1 cellular context compared by ENCODE assay signal in the genomic region with DNA sequence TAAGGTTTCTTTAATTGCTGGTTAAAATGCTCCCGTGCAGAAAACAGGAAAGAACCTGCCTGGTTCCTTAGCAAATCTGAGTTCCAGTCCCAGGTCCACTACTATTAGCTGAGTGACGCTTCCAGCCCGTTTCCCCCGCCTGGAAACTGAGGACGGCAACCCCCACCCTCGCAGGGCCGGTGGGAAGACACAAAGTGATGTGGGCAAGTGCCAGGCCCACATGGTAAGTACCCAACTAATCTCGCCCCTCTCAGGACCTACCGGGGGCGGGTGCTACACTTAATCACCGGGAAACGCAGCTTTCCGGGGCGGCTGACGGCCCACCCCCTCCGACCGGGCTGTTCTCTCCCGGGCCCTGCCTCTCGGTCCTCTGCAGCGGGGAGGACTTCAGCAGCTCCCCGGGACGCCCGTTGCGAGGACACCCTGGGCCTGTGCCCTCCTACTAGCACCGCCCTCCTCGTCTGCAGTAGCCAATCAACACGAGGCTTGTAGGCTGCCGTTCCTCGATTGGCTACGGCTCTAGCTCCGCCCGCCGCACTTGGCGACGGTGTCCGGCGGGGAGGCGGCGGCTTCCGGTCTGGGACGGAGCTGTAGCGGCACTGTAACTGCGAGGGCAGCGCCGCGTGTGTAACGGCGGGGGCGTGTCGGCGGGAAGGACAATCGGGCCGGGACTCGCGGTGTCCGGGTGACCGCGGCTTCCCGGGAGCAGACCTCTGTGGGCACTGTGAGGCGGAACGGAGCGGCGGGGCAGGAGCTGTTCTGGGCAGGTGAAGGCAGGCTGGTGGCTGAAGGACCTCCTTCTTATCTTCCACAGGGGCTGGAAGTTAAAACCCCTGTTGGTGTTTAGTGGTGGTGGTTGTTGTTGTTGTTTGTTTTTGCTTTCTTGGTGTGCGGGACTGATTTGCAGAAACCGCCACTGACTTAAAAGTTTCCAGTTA.
A peak's percentile ranks its signal among the peaks of the same experiment; 100 is the strongest.
TF ChIP-seq lines count a peak whose summit lies in the region.

A gene with protein sequence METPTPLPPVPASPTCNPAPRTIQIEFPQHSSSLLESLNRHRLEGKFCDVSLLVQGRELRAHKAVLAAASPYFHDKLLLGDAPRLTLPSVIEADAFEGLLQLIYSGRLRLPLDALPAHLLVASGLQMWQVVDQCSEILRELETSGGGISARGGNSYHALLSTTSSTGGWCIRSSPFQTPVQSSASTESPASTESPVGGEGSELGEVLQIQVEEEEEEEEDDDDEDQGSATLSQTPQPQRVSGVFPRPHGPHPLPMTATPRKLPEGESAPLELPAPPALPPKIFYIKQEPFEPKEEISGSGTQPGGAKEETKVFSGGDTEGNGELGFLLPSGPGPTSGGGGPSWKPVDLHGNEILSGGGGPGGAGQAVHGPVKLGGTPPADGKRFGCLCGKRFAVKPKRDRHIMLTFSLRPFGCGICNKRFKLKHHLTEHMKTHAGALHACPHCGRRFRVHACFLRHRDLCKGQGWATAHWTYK (plus strand): TSS at position 568 of the 938 bp plus-strand sequence. CDS start 525 bp downstream, outside the sequence.

TF ChIP-seq in K562, 482 proteins besides CTCF, POLR2A, EP300 and RAD21 (continued from another document and continues in another):
- TF ChIP-seq, protein P1, sequence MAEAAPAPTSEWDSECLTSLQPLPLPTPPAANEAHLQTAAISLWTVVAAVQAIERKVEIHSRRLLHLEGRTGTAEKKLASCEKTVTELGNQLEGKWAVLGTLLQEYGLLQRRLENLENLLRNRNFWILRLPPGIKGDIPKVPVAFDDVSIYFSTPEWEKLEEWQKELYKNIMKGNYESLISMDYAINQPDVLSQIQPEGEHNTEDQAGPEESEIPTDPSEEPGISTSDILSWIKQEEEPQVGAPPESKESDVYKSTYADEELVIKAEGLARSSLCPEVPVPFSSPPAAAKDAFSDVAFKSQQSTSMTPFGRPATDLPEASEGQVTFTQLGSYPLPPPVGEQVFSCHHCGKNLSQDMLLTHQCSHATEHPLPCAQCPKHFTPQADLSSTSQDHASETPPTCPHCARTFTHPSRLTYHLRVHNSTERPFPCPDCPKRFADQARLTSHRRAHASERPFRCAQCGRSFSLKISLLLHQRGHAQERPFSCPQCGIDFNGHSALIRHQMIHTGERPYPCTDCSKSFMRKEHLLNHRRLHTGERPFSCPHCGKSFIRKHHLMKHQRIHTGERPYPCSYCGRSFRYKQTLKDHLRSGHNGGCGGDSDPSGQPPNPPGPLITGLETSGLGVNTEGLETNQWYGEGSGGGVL (CRISPR knock-in tag; IDR thresholded peaks at IDR 0.05) = no peak
- no peak for TF ChIP-seq ZNF431 (CRISPR knock-in tag; IDR thresholded peaks at IDR 0.05)
- no peak for TF ChIP-seq STAG1 (CRISPR knock-in tag; IDR thresholded peaks at IDR 0.05; ENCODE audit: borderline replicate concordance)
- TF ChIP-seq, protein P2, sequence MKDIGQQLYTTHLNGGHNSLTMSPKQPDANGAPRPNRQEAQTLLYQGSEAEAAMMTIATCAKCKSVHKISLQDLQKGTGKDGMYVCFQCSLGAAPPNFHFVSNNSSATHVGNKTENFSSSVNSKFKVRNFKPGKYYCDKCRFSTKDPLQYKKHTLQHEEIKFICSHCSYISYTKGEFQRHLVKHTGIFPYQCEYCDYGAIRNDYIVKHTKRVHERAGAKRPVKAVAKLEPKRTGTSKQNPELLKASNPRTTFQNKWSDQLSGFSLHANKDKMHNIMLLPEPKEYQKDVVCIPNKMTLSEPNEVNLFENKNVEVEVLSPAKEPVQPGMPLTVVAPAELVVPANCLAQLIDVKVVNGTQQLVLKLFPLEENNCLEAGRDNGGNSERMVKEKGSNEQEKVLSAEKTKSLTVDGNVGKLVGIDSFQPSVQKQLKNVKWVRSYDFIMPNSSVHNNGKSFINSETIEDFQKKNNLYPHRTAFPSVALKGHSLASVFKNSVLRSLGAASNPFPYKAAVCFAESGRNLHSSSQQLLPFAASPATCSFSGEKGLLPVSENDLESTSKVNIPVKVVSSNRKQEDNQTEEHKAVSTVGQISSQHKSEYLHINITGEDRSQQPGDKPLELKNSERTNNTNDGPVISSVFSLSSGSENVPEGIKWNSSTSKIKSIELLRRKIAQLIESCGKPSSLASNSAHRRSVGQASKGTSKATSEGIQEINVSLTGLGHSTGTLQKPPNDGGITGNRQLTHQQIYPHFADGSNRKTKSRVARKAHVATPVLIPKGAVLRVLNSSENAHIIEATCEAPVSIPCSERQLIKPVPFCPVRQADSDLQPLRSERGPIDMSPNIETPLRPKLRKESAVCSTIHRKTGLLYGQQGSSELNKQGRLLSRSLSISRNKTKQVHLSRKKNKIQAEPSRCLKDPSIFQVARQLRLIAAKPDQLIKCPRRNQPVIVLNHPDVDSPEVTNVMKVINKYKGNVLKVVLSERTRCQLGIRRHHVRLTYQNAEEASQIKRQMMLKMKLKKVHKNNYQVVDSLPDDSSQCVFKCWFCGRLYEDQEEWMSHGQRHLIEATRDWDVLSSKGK (CRISPR knock-in tag; IDR thresholded peaks at IDR 0.05) = no peak
- TF ChIP-seq FOXP1 (CRISPR knock-in tag; IDR thresholded peaks at IDR 0.05) = peak; percentile 85
- TF ChIP-seq, protein P3, sequence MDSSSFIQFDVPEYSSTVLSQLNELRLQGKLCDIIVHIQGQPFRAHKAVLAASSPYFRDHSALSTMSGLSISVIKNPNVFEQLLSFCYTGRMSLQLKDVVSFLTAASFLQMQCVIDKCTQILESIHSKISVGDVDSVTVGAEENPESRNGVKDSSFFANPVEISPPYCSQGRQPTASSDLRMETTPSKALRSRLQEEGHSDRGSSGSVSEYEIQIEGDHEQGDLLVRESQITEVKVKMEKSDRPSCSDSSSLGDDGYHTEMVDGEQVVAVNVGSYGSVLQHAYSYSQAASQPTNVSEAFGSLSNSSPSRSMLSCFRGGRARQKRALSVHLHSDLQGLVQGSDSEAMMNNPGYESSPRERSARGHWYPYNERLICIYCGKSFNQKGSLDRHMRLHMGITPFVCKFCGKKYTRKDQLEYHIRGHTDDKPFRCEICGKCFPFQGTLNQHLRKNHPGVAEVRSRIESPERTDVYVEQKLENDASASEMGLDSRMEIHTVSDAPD (CRISPR knock-in tag; IDR thresholded peaks at IDR 0.05) = no peak
- TF ChIP-seq, protein P4, sequence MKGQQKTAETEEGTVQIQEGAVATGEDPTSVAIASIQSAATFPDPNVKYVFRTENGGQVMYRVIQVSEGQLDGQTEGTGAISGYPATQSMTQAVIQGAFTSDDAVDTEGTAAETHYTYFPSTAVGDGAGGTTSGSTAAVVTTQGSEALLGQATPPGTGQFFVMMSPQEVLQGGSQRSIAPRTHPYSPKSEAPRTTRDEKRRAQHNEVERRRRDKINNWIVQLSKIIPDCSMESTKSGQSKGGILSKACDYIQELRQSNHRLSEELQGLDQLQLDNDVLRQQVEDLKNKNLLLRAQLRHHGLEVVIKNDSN (CRISPR knock-in tag; IDR thresholded peaks at IDR 0.05) = peak; percentile 60; the same call in 1 of the 2 replicates
- no peak for TF ChIP-seq RBM39 (optimal IDR thresholded peaks at IDR 0.05; ENCODE audit: low read depth, low read length)
- TF ChIP-seq ESRRB (CRISPR knock-in tag; IDR thresholded peaks at IDR 0.05; ENCODE audit: borderline replicate concordance) = no peak
- no peak for TF ChIP-seq POU5F1 (IDR thresholded peaks at IDR 0.05; ENCODE audit: borderline replicate concordance, low read depth, low read length, partially characterized antibody)
- peak; percentile 94 for TF ChIP-seq HMGN3 (IDR thresholded peaks at IDR 0.05; ENCODE audit: borderline replicate concordance, extremely low read depth, insufficient read length, low read depth, low read length)
- peak; percentile 91 for TF ChIP-seq CTBP1 (IDR thresholded peaks at IDR 0.05; ENCODE audit: borderline replicate concordance)
- TF ChIP-seq, protein P5, sequence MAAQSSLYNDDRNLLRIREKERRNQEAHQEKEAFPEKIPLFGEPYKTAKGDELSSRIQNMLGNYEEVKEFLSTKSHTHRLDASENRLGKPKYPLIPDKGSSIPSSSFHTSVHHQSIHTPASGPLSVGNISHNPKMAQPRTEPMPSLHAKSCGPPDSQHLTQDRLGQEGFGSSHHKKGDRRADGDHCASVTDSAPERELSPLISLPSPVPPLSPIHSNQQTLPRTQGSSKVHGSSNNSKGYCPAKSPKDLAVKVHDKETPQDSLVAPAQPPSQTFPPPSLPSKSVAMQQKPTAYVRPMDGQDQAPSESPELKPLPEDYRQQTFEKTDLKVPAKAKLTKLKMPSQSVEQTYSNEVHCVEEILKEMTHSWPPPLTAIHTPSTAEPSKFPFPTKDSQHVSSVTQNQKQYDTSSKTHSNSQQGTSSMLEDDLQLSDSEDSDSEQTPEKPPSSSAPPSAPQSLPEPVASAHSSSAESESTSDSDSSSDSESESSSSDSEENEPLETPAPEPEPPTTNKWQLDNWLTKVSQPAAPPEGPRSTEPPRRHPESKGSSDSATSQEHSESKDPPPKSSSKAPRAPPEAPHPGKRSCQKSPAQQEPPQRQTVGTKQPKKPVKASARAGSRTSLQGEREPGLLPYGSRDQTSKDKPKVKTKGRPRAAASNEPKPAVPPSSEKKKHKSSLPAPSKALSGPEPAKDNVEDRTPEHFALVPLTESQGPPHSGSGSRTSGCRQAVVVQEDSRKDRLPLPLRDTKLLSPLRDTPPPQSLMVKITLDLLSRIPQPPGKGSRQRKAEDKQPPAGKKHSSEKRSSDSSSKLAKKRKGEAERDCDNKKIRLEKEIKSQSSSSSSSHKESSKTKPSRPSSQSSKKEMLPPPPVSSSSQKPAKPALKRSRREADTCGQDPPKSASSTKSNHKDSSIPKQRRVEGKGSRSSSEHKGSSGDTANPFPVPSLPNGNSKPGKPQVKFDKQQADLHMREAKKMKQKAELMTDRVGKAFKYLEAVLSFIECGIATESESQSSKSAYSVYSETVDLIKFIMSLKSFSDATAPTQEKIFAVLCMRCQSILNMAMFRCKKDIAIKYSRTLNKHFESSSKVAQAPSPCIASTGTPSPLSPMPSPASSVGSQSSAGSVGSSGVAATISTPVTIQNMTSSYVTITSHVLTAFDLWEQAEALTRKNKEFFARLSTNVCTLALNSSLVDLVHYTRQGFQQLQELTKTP (IDR thresholded peaks at IDR 0.05; ENCODE audit: low read depth in 1 of 2, partially characterized antibody in 2 of 2) = no peak
- TF ChIP-seq BHLHE40 (IDR thresholded peaks at IDR 0.05; ENCODE audit: low read length) = peak; percentile 51
- TF ChIP-seq, protein P6, sequence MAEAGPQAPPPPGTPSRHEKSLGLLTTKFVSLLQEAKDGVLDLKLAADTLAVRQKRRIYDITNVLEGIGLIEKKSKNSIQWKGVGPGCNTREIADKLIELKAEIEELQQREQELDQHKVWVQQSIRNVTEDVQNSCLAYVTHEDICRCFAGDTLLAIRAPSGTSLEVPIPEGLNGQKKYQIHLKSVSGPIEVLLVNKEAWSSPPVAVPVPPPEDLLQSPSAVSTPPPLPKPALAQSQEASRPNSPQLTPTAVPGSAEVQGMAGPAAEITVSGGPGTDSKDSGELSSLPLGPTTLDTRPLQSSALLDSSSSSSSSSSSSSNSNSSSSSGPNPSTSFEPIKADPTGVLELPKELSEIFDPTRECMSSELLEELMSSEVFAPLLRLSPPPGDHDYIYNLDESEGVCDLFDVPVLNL (CRISPR knock-in tag; IDR thresholded peaks at IDR 0.05; ENCODE audit: low read depth) = peak; percentile 86; the same call in 1 of the 2 replicates
- TF ChIP-seq BCL6 (CRISPR knock-in tag; IDR thresholded peaks at IDR 0.05) = no peak
- no peak for TF ChIP-seq STAT5A (IDR thresholded peaks at IDR 0.05; ENCODE audit: borderline replicate concordance, low read length)
- no peak for TF ChIP-seq ZNF76 (CRISPR knock-in tag; IDR thresholded peaks at IDR 0.05; ENCODE audit: borderline replicate concordance)
- TF ChIP-seq SOX6 (IDR thresholded peaks at IDR 0.05) = no peak; the same call in 1 of the 2 replicates
- TF ChIP-seq NFRKB (IDR thresholded peaks at IDR 0.05; ENCODE audit: low read depth) = no peak; the same call in none of the 2 replicates
- no peak for TF ChIP-seq ZNF77 (CRISPR knock-in tag; IDR thresholded peaks at IDR 0.05)
- peak; percentile 79 for TF ChIP-seq E2F3 (CRISPR knock-in tag; IDR thresholded peaks at IDR 0.05)
- TF ChIP-seq, protein P7, sequence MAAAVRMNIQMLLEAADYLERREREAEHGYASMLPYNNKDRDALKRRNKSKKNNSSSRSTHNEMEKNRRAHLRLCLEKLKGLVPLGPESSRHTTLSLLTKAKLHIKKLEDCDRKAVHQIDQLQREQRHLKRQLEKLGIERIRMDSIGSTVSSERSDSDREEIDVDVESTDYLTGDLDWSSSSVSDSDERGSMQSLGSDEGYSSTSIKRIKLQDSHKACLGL (CRISPR knock-in tag; IDR thresholded peaks at IDR 0.05; ENCODE audit: borderline replicate concordance, poor library complexity, severe bottlenecking) = peak; percentile 79
- no peak for TF ChIP-seq TCF7L2 (IDR thresholded peaks at IDR 0.05; ENCODE audit: low read depth, low read length)
- TF ChIP-seq IFI16 (CRISPR knock-in tag; IDR thresholded peaks at IDR 0.05) = no peak
- no peak for TF ChIP-seq DIDO1 (tag; IDR thresholded peaks at IDR 0.05; ENCODE audit: low read depth)
- no peak for TF ChIP-seq ZNF224 (CRISPR knock-in tag; IDR thresholded peaks at IDR 0.05)
- TF ChIP-seq ZNF561 (CRISPR knock-in tag; conservative IDR thresholded peaks at IDR 0.05) = no peak
- no peak for TF ChIP-seq SETDB1 (IDR thresholded peaks at IDR 0.05; ENCODE audit: low read length)
- TF ChIP-seq YY1 (IDR thresholded peaks at IDR 0.05; ENCODE audit: borderline replicate concordance in 1 of 3, control insufficient read depth in 1 of 3, extremely low read depth in 1 of 3, insufficient read depth in 3 of 3, insufficient read length in 1 of 3, insufficient replicate concordance in 2 of 3, low read depth in 1 of 3, low read length in 2 of 3) = peak in 2 of 3 experiments; percentile 36 to 56
- TF ChIP-seq, protein P8, sequence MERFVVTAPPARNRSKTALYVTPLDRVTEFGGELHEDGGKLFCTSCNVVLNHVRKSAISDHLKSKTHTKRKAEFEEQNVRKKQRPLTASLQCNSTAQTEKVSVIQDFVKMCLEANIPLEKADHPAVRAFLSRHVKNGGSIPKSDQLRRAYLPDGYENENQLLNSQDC (CRISPR knock-in tag; IDR thresholded peaks at IDR 0.05) = no peak
- no peak for TF ChIP-seq SPI1 (IDR thresholded peaks at IDR 0.05; ENCODE audit: borderline replicate concordance, low read depth, low read length)
- no peak for TF ChIP-seq ZC3H8 (IDR thresholded peaks at IDR 0.05)
- TF ChIP-seq ZNF445 (CRISPR knock-in tag; IDR thresholded peaks at IDR 0.05; ENCODE audit: low read depth) = no peak
- peak; percentile 13 for TF ChIP-seq DPF2 (IDR thresholded peaks at IDR 0.05)
- peak; percentile 61 for TF ChIP-seq TAF9B (IDR thresholded peaks at IDR 0.05; ENCODE audit: partially characterized antibody)
- TF ChIP-seq ZKSCAN3 (CRISPR knock-in tag; IDR thresholded peaks at IDR 0.05) = no peak
- 0 out of 2 replicates have a peak, but pooled peaks have one; percentile 9 for TF ChIP-seq ZNF239 (CRISPR knock-in tag; IDR thresholded peaks at IDR 0.05)
- TF ChIP-seq, protein P9, sequence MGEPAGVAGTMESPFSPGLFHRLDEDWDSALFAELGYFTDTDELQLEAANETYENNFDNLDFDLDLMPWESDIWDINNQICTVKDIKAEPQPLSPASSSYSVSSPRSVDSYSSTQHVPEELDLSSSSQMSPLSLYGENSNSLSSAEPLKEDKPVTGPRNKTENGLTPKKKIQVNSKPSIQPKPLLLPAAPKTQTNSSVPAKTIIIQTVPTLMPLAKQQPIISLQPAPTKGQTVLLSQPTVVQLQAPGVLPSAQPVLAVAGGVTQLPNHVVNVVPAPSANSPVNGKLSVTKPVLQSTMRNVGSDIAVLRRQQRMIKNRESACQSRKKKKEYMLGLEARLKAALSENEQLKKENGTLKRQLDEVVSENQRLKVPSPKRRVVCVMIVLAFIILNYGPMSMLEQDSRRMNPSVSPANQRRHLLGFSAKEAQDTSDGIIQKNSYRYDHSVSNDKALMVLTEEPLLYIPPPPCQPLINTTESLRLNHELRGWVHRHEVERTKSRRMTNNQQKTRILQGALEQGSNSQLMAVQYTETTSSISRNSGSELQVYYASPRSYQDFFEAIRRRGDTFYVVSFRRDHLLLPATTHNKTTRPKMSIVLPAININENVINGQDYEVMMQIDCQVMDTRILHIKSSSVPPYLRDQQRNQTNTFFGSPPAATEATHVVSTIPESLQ (CRISPR knock-in tag; IDR thresholded peaks at IDR 0.05) = peak; percentile 97; the same call in 1 of the 2 replicates
- no peak for TF ChIP-seq STAT5B (CRISPR knock-in tag; IDR thresholded peaks at IDR 0.05)
- TF ChIP-seq ARID2 (IDR thresholded peaks at IDR 0.05) = no peak
